In genomic region chr19:38385057-38385803, GRCh38 we compare ENCODE assay signal across 4 cellular contexts.
A peak's percentile ranks its signal among the peaks of the same experiment; 100 is the strongest.
TF ChIP-seq lines count a peak whose summit lies in the region.

No MANE protein-coding gene starts in this region.

TF ChIP-seq in SK-N-SH, 30 proteins besides CTCF, POLR2A, EP300 and RAD21:
- TF ChIP-seq TAF1 (IDR thresholded peaks at IDR 0.05; ENCODE audit: borderline replicate concordance, low read depth, low read length): no peak
- no peak for TF ChIP-seq FOSL2 (IDR thresholded peaks at IDR 0.05; ENCODE audit: borderline replicate concordance, low read depth)
- no peak for TF ChIP-seq GABPA (IDR thresholded peaks at IDR 0.05; ENCODE audit: low read depth)
- TF ChIP-seq JUND (IDR thresholded peaks at IDR 0.05): no peak
- no peak for TF ChIP-seq FOXM1 (IDR thresholded peaks at IDR 0.05; ENCODE audit: low read depth)
- no peak for TF ChIP-seq CHD2 (IDR thresholded peaks at IDR 0.05; ENCODE audit: low read length, partially characterized antibody)
- peak; percentile 25; the same call in 1 of the 2 replicates for TF ChIP-seq POLR2AphosphoS5 (IDR thresholded peaks at IDR 0.05; ENCODE audit: low read depth, low read length)

TF ChIP-seq in SK-N-SH treated with all-trans-retinoic acid at 6 μM for 48 hours, 23 proteins besides CTCF, POLR2A, EP300 and RAD21:
- no peak for TF ChIP-seq ZNF8 (CRISPR knock-in tag; IDR thresholded peaks at IDR 0.05)
- no peak for TF ChIP-seq ZNF565 (CRISPR knock-in tag; conservative IDR thresholded peaks at IDR 0.05; ENCODE audit: low read depth)
- TF ChIP-seq, protein P1, sequence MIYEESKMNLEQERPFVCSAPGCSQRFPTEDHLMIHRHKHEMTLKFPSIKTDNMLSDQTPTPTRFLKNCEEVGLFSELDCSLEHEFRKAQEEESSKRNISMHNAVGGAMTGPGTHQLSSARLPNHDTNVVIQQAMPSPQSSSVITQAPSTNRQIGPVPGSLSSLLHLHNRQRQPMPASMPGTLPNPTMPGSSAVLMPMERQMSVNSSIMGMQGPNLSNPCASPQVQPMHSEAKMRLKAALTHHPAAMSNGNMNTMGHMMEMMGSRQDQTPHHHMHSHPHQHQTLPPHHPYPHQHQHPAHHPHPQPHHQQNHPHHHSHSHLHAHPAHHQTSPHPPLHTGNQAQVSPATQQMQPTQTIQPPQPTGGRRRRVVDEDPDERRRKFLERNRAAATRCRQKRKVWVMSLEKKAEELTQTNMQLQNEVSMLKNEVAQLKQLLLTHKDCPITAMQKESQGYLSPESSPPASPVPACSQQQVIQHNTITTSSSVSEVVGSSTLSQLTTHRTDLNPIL (CRISPR knock-in tag; IDR thresholded peaks at IDR 0.05; ENCODE audit: low read depth): no peak

TF ChIP-seq in GM12891, 5 proteins besides CTCF, POLR2A, EP300 and RAD21:
- TF ChIP-seq SPI1 (IDR thresholded peaks at IDR 0.05; ENCODE audit: low read depth, low read length): no peak
- TF ChIP-seq TAF1 (IDR thresholded peaks at IDR 0.05; ENCODE audit: low read depth, low read length): no peak
- no peak for TF ChIP-seq PAX5 (IDR thresholded peaks at IDR 0.05; ENCODE audit: insufficient read depth, low read length, severe bottlenecking)
- peak; percentile 52 for TF ChIP-seq POLR2AphosphoS5 (IDR thresholded peaks at IDR 0.05; ENCODE audit: low read depth, low read length)
- TF ChIP-seq POU2F2 (IDR thresholded peaks at IDR 0.05; ENCODE audit: low read depth, low read length): no peak

TF ChIP-seq in GM12878, 131 proteins besides CTCF, POLR2A, EP300 and RAD21:
- TF ChIP-seq LARP7 (IDR thresholded peaks at IDR 0.05) (no peak), POLR2AphosphoS5 (IDR thresholded peaks at IDR 0.05; ENCODE audit: low read length) (0 out of 2 replicates have a peak, but pooled peaks have one; percentile 52)
- TF ChIP-seq, protein P2, sequence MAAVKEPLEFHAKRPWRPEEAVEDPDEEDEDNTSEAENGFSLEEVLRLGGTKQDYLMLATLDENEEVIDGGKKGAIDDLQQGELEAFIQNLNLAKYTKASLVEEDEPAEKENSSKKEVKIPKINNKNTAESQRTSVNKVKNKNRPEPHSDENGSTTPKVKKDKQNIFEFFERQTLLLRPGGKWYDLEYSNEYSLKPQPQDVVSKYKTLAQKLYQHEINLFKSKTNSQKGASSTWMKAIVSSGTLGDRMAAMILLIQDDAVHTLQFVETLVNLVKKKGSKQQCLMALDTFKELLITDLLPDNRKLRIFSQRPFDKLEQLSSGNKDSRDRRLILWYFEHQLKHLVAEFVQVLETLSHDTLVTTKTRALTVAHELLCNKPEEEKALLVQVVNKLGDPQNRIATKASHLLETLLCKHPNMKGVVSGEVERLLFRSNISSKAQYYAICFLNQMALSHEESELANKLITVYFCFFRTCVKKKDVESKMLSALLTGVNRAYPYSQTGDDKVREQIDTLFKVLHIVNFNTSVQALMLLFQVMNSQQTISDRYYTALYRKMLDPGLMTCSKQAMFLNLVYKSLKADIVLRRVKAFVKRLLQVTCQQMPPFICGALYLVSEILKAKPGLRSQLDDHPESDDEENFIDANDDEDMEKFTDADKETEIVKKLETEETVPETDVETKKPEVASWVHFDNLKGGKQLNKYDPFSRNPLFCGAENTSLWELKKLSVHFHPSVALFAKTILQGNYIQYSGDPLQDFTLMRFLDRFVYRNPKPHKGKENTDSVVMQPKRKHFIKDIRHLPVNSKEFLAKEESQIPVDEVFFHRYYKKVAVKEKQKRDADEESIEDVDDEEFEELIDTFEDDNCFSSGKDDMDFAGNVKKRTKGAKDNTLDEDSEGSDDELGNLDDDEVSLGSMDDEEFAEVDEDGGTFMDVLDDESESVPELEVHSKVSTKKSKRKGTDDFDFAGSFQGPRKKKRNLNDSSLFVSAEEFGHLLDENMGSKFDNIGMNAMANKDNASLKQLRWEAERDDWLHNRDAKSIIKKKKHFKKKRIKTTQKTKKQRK (IDR thresholded peaks at IDR 0.05; ENCODE audit: low read depth, low read length): no peak
